ENCODE assay signal across 1 cellular context in the genomic region with DNA sequence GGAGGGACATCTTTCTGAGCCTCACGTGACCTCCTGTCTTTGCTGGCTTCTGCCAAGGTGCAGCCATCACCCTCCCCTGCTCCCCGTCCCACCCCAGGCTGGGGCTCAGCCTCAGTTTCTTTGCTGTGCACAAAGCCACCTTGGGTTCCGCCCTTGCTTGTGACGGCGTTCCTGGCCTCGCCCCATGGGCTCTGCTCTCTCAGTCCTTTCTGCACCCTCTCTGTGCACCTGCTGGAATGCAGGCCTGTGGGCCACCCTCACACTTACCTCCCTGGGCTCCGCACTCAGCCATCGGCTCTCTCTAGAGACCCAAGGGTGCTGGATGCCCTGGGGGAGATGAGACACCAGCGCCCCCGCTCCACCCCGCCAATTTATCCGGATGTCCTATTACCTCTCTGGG.
TF ChIP-seq lines count a peak whose summit lies in the region.

No MANE protein-coding gene starts in this region.

TF ChIP-seq in GM12878, 131 proteins besides CTCF, POLR2A, EP300 and RAD21 (continued from another document):
- TF ChIP-seq E2F4 (IDR thresholded peaks at IDR 0.05; ENCODE audit: low read depth, low read length) (no peak), MTA2 (IDR thresholded peaks at IDR 0.05; ENCODE audit: low read depth) (no peak)
TF ChIP-seq in GM12878: peak in this region for 1.
